In the genomic region with DNA sequence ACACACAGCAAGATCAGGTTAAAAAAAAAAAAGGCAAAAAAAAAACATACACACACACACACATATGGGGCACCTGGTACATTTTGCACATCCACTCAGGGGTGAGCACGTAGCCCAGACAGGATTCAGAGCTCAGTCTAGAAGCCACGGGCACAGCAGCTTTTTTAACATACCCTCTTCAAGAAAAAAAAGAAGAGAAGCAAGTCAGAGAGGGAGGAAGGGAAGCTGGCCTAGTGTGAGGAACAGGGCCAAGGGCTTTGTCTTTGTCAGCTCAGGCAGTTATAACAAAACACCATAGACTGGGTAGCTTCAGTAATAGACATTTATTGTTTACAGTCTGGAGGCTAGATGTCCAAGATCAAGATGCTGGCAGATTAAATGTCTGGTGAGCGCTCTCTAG, we compare ENCODE assay signal across 13 cellular contexts. TPM values are rescaled to one million over a fixed set of nuclear protein-coding genes. Genes with fewer than 3 reads are reported as not detected.
A peak's percentile ranks its signal among the peaks of the same experiment; 100 is the strongest.
DNase-seq lines count a peak whose midpoint lies in the region; ATAC-seq and TF ChIP-seq lines count a peak whose summit lies in the region.
"Had no signal": no experiment of that assay in that cellular context is flagged by ENCODE, and none has a peak within 500 bp of the region (broad histone marks: within the 10 kb centered on the region; RNA-seq: fewer than 3 reads in every experiment).

No MANE protein-coding gene starts in this region.

- peaks cover 24% of the 10 kb centered on the region for H3K36me3 Mint-ChIP-seq in activated T-helper 2 cell treated with anti-CD3 and anti-CD28 coated beads, Interferon-gamma antibody, Interleukin-2, Interleukin-4, amounts not matched to agents 10 μg/mL and 5 μg/mL and 100 μg/mL, durations not matched to agents 14 hours and 24 hours and 36 hours (ENCODE audit: low read depth)

- no peaks in the 10 kb centered on the region for H3K9me3 Mint-ChIP-seq in activated T-helper 2 cell treated with anti-CD3 and anti-CD28 coated beads, Interferon-gamma antibody, Interleukin-2, Interleukin-4, amounts not matched to agents 10 μg/mL and 5 μg/mL and 100 μg/mL, durations not matched to agents 14 hours and 24 hours and 36 hours

- no peaks in the 10 kb centered on the region for H3K9me3 ChIP-seq in mesenchymal stem cell (ENCODE audit: control insufficient read depth, low read length)
- H3K9me3 ChIP-seq in neuronal stem cell (replicated peaks in 1 of 2; ENCODE audit: control insufficient read depth in 2 of 2, insufficient read depth in 1 of 2, low read depth in 1 of 2, low read length in 2 of 2): no peaks in the 10 kb centered on the region
- H3K9me3 ChIP-seq in body of pancreas: no peaks in the 10 kb centered on the region
- H3K9me3 ChIP-seq: heart left ventricle, SK-N-SH had no signal

- H2AFZ ChIP-seq in mesenchymal stem cell (ENCODE audit: low read depth, low read length) (no peak overlapping the region), neuronal stem cell (ENCODE audit: low read length) (no peak overlapping the region)

- no peak overlapping the region for H3K4me3 ChIP-seq in mesenchymal stem cell (ENCODE audit: insufficient read depth in 1 of 2, low read depth in 1 of 2, low read length in 2 of 2)
- H3K4me3 ChIP-seq in neuronal stem cell (ENCODE audit: low read length in 2 of 2): no peak overlapping the region
- no peak overlapping the region for H3K4me3 ChIP-seq in body of pancreas
- H3K4me3 ChIP-seq: heart left ventricle had no signal

- H3K4me3 Mint-ChIP-seq in activated T-helper 2 cell treated with anti-CD3 and anti-CD28 coated beads, Interferon-gamma antibody, Interleukin-2, Interleukin-4, amounts not matched to agents 10 μg/mL and 5 μg/mL and 100 μg/mL, durations not matched to agents 14 hours and 24 hours and 36 hours (ENCODE audit: low read depth): peak overlapping the region; percentile 1

- in situ Hi-C loops in ACHN (cut with HindIII; ENCODE audit: low pct_ligation_motif_present, low pct_unique_long_range_greater_than_20kb, low sequenced_read_pairs): no loop called here

- H2BK15ac ChIP-seq in mesenchymal stem cell (ENCODE audit: low read depth, poor library complexity, severe bottlenecking) (no peak overlapping the region), neuronal stem cell (ENCODE audit: low read length) (no peak overlapping the region)

- no peak overlapping the region for H3K4ac ChIP-seq in mesenchymal stem cell (ENCODE audit: low read depth in 1 of 2, low read length in 2 of 2)
- no peak overlapping the region for H3K4ac ChIP-seq in neuronal stem cell (ENCODE audit: low read length)

- H3K27me3 ChIP-seq in mesenchymal stem cell (ENCODE audit: control insufficient read depth in 1 of 2, insufficient read depth in 1 of 2, low read length in 2 of 2) (no peaks in the 10 kb centered on the region), neuronal stem cell (ENCODE audit: control insufficient read depth in 3 of 3, insufficient read depth in 3 of 3, low read depth in 1 of 3, low read length in 3 of 3) (no peaks in the 10 kb centered on the region), body of pancreas (no peaks in the 10 kb centered on the region)

- no peaks in the 10 kb centered on the region for H3K79me1 ChIP-seq in mesenchymal stem cell (replicated peaks; ENCODE audit: low read length, poor library complexity, severe bottlenecking)
- no peaks in the 10 kb centered on the region for H3K79me1 ChIP-seq in neuronal stem cell (ENCODE audit: low read depth, low read length)

- H3K27ac Mint-ChIP-seq in activated T-helper 2 cell treated with anti-CD3 and anti-CD28 coated beads, Interferon-gamma antibody, Interleukin-2, Interleukin-4, amounts not matched to agents 10 μg/mL and 5 μg/mL and 100 μg/mL, durations not matched to agents 14 hours and 24 hours and 36 hours: peak overlapping the region; percentile 59

- TF ChIP-seq CTCF in body of pancreas (IDR thresholded peaks at IDR 0.05): no peak

- H4K8ac ChIP-seq in mesenchymal stem cell (ENCODE audit: low read length) (no peak overlapping the region), neuronal stem cell (ENCODE audit: low read depth, low read length) (no peak overlapping the region)

- H4K91ac ChIP-seq in mesenchymal stem cell (ENCODE audit: low read length) (no peak overlapping the region), neuronal stem cell (ENCODE audit: low read depth, low read length, poor library complexity) (no peak overlapping the region)

- TF ChIP-seq POLR2A in body of pancreas (IDR thresholded peaks at IDR 0.05): no peak

- H2AK5ac ChIP-seq in mesenchymal stem cell (ENCODE audit: low read length, severe bottlenecking): no peak overlapping the region
- H2AK5ac ChIP-seq in neuronal stem cell (ENCODE audit: low read depth, low read length): no peak overlapping the region

- H3K14ac ChIP-seq in mesenchymal stem cell (ENCODE audit: low read length in 2 of 2) (no peak overlapping the region), neuronal stem cell (ENCODE audit: low read length) (no peak overlapping the region)

- no peak overlapping the region for H3K27ac ChIP-seq in mesenchymal stem cell (ENCODE audit: low read length, poor library complexity, severe bottlenecking)
- H3K27ac ChIP-seq in neuronal stem cell (replicated peaks; ENCODE audit: low read length): no peak overlapping the region
- H3K27ac ChIP-seq in body of pancreas: no peak overlapping the region

- WGBS in mesenchymal stem cell: 96% methylated on average over 1 of the region's 3 CpGs
- no CpG with 5 or more reads among the region's 3 CpGs for WGBS in neuronal stem cell (ENCODE audit: extremely low coverage in 2 of 2, insufficient read length in 2 of 2, insufficient replicate concordance in 1 of 2), 2 donors
- WGBS in body of pancreas, 2 donors: 50 to 75% methylated on average over 3 of the region's 3 CpGs

- no peak for ATAC-seq in body of pancreas
- ATAC-seq: heart left ventricle had no signal

- H3K4me1 ChIP-seq in mesenchymal stem cell (ENCODE audit: control insufficient read depth, insufficient read depth, low read depth, low read length) (peaks cover 8% of the 10 kb centered on the region), neuronal stem cell (ENCODE audit: control insufficient read depth in 2 of 2, insufficient read depth in 1 of 2, low read depth in 1 of 2, low read length in 2 of 2) (peaks cover 7 to 29% of the 10 kb centered on the region in 2 donors), body of pancreas (peaks cover 27% of the 10 kb centered on the region)

- peak in 5 of 6 experiments; percentile 31 to 59 (median 56) for DNase-seq in stimulated activated naive CD4-positive, alpha-beta T cell (lab: John Stamatoyannopoulos, UW)
- DNase-seq in stimulated activated naive CD4-positive, alpha-beta T cell treated with Interleukin-2 at 50 U/mL for 16 hours (lab: John Stamatoyannopoulos, UW): no peak
- DNase-seq in activated T-helper 2 cell treated with anti-CD3 and anti-CD28 coated beads, Interferon-gamma antibody, Interleukin-2, Interleukin-4, amounts not matched to agents 10 μg/mL and 5 μg/mL and 100 μg/mL, durations not matched to agents 14 hours and 24 hours and 36 hours (ENCODE audit: low spot score): no peak
- DNase-seq in mesenchymal stem cell: peak; percentile 51
- no peak for DNase-seq in NCI-H1417 treated with DMSO at 0.1 percent for 48 hours (lab: John Stamatoyannopoulos, UW)
- DNase-seq in neuronal stem cell (ENCODE audit: low spot score): no peak
- no peak for DNase-seq in ACHN
- no peak for DNase-seq in body of pancreas
- DNase-seq: DMS 273 treated with DMSO at 0.1 percent for 48 hours, MV-4-11, occipital lobe, SK-N-SH had no signal

- intact Hi-C loops in activated T-helper 2 cell treated with anti-CD3 and anti-CD28 coated beads, Interferon-gamma antibody, Interleukin-2, Interleukin-4, amounts not matched to agents 10 μg/mL and 5 μg/mL and 100 μg/mL, durations not matched to agents 14 hours and 24 hours and 36 hours (cut with micrococcal nuclease): loop anchor here (10.0 kb wide), 1 partner anchor 609 kb away; a partner anchor contains a TSS
- intact Hi-C loops in body of pancreas (cut with DNase I): no loop called here

- H2BK120ac ChIP-seq in mesenchymal stem cell (ENCODE audit: low read depth, low read length) (no peak overlapping the region), neuronal stem cell (ENCODE audit: low read depth, low read length) (no peak overlapping the region)

- no peaks in the 10 kb centered on the region for H3K27me3 Mint-ChIP-seq in activated T-helper 2 cell treated with anti-CD3 and anti-CD28 coated beads, Interferon-gamma antibody, Interleukin-2, Interleukin-4, amounts not matched to agents 10 μg/mL and 5 μg/mL and 100 μg/mL, durations not matched to agents 14 hours and 24 hours and 36 hours (ENCODE audit: low read depth)

- H3K4me1 Mint-ChIP-seq in activated T-helper 2 cell treated with anti-CD3 and anti-CD28 coated beads, Interferon-gamma antibody, Interleukin-2, Interleukin-4, amounts not matched to agents 10 μg/mL and 5 μg/mL and 100 μg/mL, durations not matched to agents 14 hours and 24 hours and 36 hours (ENCODE audit: low read depth): peaks cover 33% of the 10 kb centered on the region

- no peak overlapping the region for H3K23ac ChIP-seq in mesenchymal stem cell (ENCODE audit: low read length in 2 of 2)
- no peak overlapping the region for H3K23ac ChIP-seq in neuronal stem cell (ENCODE audit: low read depth, low read length, poor library complexity)

- H3K4me2 ChIP-seq in mesenchymal stem cell (ENCODE audit: low read length, poor library complexity, severe bottlenecking) (no peak overlapping the region), neuronal stem cell (ENCODE audit: insufficient read depth, low read length, poor library complexity, severe bottlenecking) (no peak overlapping the region)
- H3K4me2 ChIP-seq: SK-N-SH had no signal

- H3K18ac ChIP-seq in mesenchymal stem cell (ENCODE audit: low read depth in 1 of 2, low read length in 2 of 2) (no peak overlapping the region), neuronal stem cell (ENCODE audit: low read length) (no peak overlapping the region)

- H3K9ac ChIP-seq in mesenchymal stem cell (ENCODE audit: low read length) (no peak overlapping the region), neuronal stem cell (ENCODE audit: low read depth, low read length, poor library complexity) (no peak overlapping the region)
- H3K9ac ChIP-seq: SK-N-SH had no signal

- H3K36me3 ChIP-seq in mesenchymal stem cell (ENCODE audit: control insufficient read depth in 1 of 2, insufficient read depth in 2 of 2, low read depth in 1 of 2, low read length in 2 of 2) (peaks cover 0 to 21% of the 10 kb centered on the region in 2 experiments), neuronal stem cell (replicated peaks in 1 of 2; ENCODE audit: control insufficient read depth in 2 of 2, insufficient read depth in 2 of 2, low read length in 2 of 2) (peaks cover 0 to 2% of the 10 kb centered on the region in 2 donors), body of pancreas (replicated peaks in 1 of 2; ENCODE audit: insufficient read depth in 1 of 2, low read depth in 2 of 2) (no peaks in the 10 kb centered on the region)
- H3K36me3 ChIP-seq: heart left ventricle had no signal

- no peak overlapping the region for H2BK5ac ChIP-seq in mesenchymal stem cell (ENCODE audit: low read depth, low read length, poor library complexity, severe bottlenecking)
- no peak overlapping the region for H2BK5ac ChIP-seq in neuronal stem cell (ENCODE audit: low read length)

- peak overlapping the region in 1 of 2 experiments; percentile 79 for H2BK12ac ChIP-seq in mesenchymal stem cell (ENCODE audit: low read length in 2 of 2)
- no peak overlapping the region for H2BK12ac ChIP-seq in neuronal stem cell (ENCODE audit: low read length)

RNA-seq across cellular contexts. Expression of a gene that starts 2.3 kb away (rescaled TPM):
- total RNA-seq in activated T-helper 2 cell treated with anti-CD3 and anti-CD28 coated beads, Interferon-gamma antibody, Interleukin-2, Interleukin-4, amounts not matched to agents 10 μg/mL and 5 μg/mL and 100 μg/mL, durations not matched to agents 14 hours and 24 hours and 36 hours: 507 and 520 TPM in 2 replicates
- polyA plus RNA-seq in mesenchymal stem cell (2013, experiment 1 of 2): 881 TPM
- 886 TPM for polyA plus RNA-seq in mesenchymal stem cell (2013, experiment 2 of 2)
- polyA plus RNA-seq in neuronal stem cell (2013, experiment 1 of 2): 413 TPM
- polyA plus RNA-seq in neuronal stem cell (2013, experiment 2 of 2): 408 TPM
- 100 to 1,000 TPM; 162 to 171 TPM for total RNA-seq in body of pancreas

RNA-seq across cellular contexts. Expression of a gene that starts 37.7 kb away (rescaled TPM):
- 256 and 261 TPM in 2 replicates for total RNA-seq in activated T-helper 2 cell treated with anti-CD3 and anti-CD28 coated beads, Interferon-gamma antibody, Interleukin-2, Interleukin-4, amounts not matched to agents 10 μg/mL and 5 μg/mL and 100 μg/mL, durations not matched to agents 14 hours and 24 hours and 36 hours
- 54.8 TPM for polyA plus RNA-seq in mesenchymal stem cell (2013, experiment 1 of 2)
- 54.2 TPM for polyA plus RNA-seq in mesenchymal stem cell (2013, experiment 2 of 2)
- polyA plus RNA-seq in neuronal stem cell (2013, experiment 1 of 2): 43.0 TPM
- polyA plus RNA-seq in neuronal stem cell (2013, experiment 2 of 2): 44.3 TPM
- total RNA-seq in body of pancreas: 10 to 100 TPM; 15.5 to 32.2 TPM

Comparison
In these comparisons a context has a peak if more than half of its experiments do, and no peak if none do; other contexts are left out.
1. DNase-seq: peak in stimulated activated naive CD4-positive, alpha-beta T cell (5 of 6) and mesenchymal stem cell (single experiment); none in stimulated activated naive CD4-positive, alpha-beta T cell treated with Interleukin-2 at 50 U/mL for 16 hours (single experiment), activated T-helper 2 cell treated with anti-CD3 and anti-CD28 coated beads, Interferon-gamma antibody, Interleukin-2, Interleukin-4, amounts not matched to agents 10 μg/mL and 5 μg/mL and 100 μg/mL, durations not matched to agents 14 hours and 24 hours and 36 hours (single experiment), NCI-H1417 treated with DMSO at 0.1 percent for 48 hours (single experiment), neuronal stem cell (single experiment), ACHN (single experiment) and body of pancreas (0 of 4).